In genomic region chr12:32312049-32312670, GRCh38 we compare ENCODE assay signal across 8 cellular contexts.
DNase-seq lines count a peak whose midpoint lies in the region; ATAC-seq and TF ChIP-seq lines count a peak whose summit lies in the region.

No MANE protein-coding gene starts in this region.

- H3K9me3 ChIP-seq in CD4-positive, alpha-beta memory T cell (ENCODE audit: control insufficient read depth in 1 of 2, low read length in 2 of 2): no peaks in the 10 kb centered on the region
- no peaks in the 10 kb centered on the region for H3K9me3 ChIP-seq in body of pancreas
- H3K9me3 ChIP-seq in uterus: no peaks in the 10 kb centered on the region

- ATAC-seq in body of pancreas: peak; percentile 42
- ATAC-seq in GM21786 (IDR thresholded peaks at IDR 0.05; ENCODE audit: unreplicated experiment): no peak
- ATAC-seq in GM18867 (IDR thresholded peaks at IDR 0.05; ENCODE audit: unreplicated experiment): no peak

- TF ChIP-seq CTCF in HFF-Myc (IDR thresholded peaks at IDR 0.05; ENCODE audit: low read depth, low read length, missing control alignments) (peak; percentile 45), body of pancreas (IDR thresholded peaks at IDR 0.05) (peak; percentile 19 to 69 (median 57)), uterus (IDR thresholded peaks at IDR 0.05) (peak; percentile 59 to 64 (median 62))

- H3K36me3 Mint-ChIP-seq in CD4-positive, alpha-beta memory T cell: peaks cover 0 to 2% of the 10 kb centered on the region in 2 donors

- H3K27me3 Mint-ChIP-seq in CD4-positive, alpha-beta memory T cell: no peaks in the 10 kb centered on the region

- WGBS in body of pancreas, 2 donors: 79 to 91% methylated on average over 2 of the region's 2 CpGs

- peak in 4 of 5 donors; percentile 31 to 52 (median 38) for DNase-seq in CD4-positive, alpha-beta memory T cell
- DNase-seq in HFF-Myc (ENCODE audit: extremely low read depth, low read depth): peak; percentile 41
- DNase-seq in NCI-H524 treated with DMSO at 0.1 percent for 48 hours (lab: John Stamatoyannopoulos, UW): peak; percentile 13
- DNase-seq in body of pancreas: peak in 1 of 4 donors; percentile 3
- DNase-seq in kidney tubule cell (ENCODE audit: low spot score): peak; percentile 78
- DNase-seq in uterus: no peak

- H3K27ac ChIP-seq in CD4-positive, alpha-beta memory T cell (ENCODE audit: low read depth, low read length): no peak overlapping the region
- H3K27ac ChIP-seq in body of pancreas (no peak overlapping the region), uterus (peak overlapping the region; percentile 5 to 61)

- no peaks in the 10 kb centered on the region for H3K36me3 ChIP-seq in CD4-positive, alpha-beta memory T cell (ENCODE audit: insufficient read depth, low read length)
- no peaks in the 10 kb centered on the region for H3K36me3 ChIP-seq in body of pancreas (replicated peaks in 1 of 2; ENCODE audit: insufficient read depth in 1 of 2, low read depth in 2 of 2)
- H3K36me3 ChIP-seq in uterus: no peaks in the 10 kb centered on the region

- H3K4me3 Mint-ChIP-seq in CD4-positive, alpha-beta memory T cell: peak overlapping the region in 2 of 8 donors; percentile 14 to 65

- no peaks in the 10 kb centered on the region for H3K4me1 ChIP-seq in CD4-positive, alpha-beta memory T cell (ENCODE audit: insufficient read depth, low read length)
- H3K4me1 ChIP-seq in body of pancreas (peaks cover 21% of the 10 kb centered on the region), uterus (no peaks in the 10 kb centered on the region)

- no peak for TF ChIP-seq POLR2A in body of pancreas (IDR thresholded peaks at IDR 0.05)
- no peak for TF ChIP-seq POLR2A in uterus (IDR thresholded peaks at IDR 0.05)

- no peaks in the 10 kb centered on the region for H3K27me3 ChIP-seq in CD4-positive, alpha-beta memory T cell (ENCODE audit: insufficient read depth, low read length)
- H3K27me3 ChIP-seq in body of pancreas: no peaks in the 10 kb centered on the region
- H3K27me3 ChIP-seq in uterus: no peaks in the 10 kb centered on the region

- peaks cover 3 to 9% (median 4%) of the 10 kb centered on the region in 4 donors for H3K4me1 Mint-ChIP-seq in CD4-positive, alpha-beta memory T cell

- CTCF ChIA-PET in CD4-positive, alpha-beta memory T cell (lab: Charles Lee; ENCODE audit: partially characterized antibody): interaction anchor here (0.6 to 6.6 kb wide), 27 partner anchors 9 to 909 kb away, joined by 3 to 121 read pairs (median 4); no protein-coding TSS in a partner anchor

- intact Hi-C loops in CD4-positive, alpha-beta memory T cell (cut with micrococcal nuclease): loop anchor here (1.0 to 5.0 kb wide), 5 partner anchors 251 to 909 kb away; partner anchors contain the start of gene RESF1
- intact Hi-C loops in body of pancreas (cut with DNase I): no loop called here
- intact Hi-C loops in uterus (cut with DNase I; ENCODE audit: low total_unique reads): no loop called here

- peaks cover 0 to 3% (median 0%) of the 10 kb centered on the region in 8 donors for H3K9me3 Mint-ChIP-seq in CD4-positive, alpha-beta memory T cell

- H3K27ac Mint-ChIP-seq in CD4-positive, alpha-beta memory T cell: peak overlapping the region in 1 of 7 donors; percentile 87

- no peak overlapping the region for H3K4me3 ChIP-seq in CD4-positive, alpha-beta memory T cell (ENCODE audit: low read length in 2 of 2)
- H3K4me3 ChIP-seq in HFF-Myc (replicated peaks; ENCODE audit: low read depth, low read length) (no peak overlapping the region), body of pancreas (no peak overlapping the region), uterus (no peak overlapping the region)

- POLR2A ChIA-PET in CD4-positive, alpha-beta memory T cell (lab: Charles Lee; ENCODE audit: partially characterized antibody): interaction anchor here (1.0 to 1.1 kb wide), 3 partner anchors 630 to 986 kb away, joined by 3 to 9 read pairs (median 3); partner anchors contain the start of gene SINHCAF

Comparison
In these comparisons a context has a peak if more than half of its experiments do, and no peak if none do; other contexts are left out.
1. DNase-seq: peak in CD4-positive, alpha-beta memory T cell (4 of 5), HFF-Myc (single experiment), NCI-H524 treated with DMSO at 0.1 percent for 48 hours (single experiment) and kidney tubule cell (single experiment); none in uterus (0 of 2).
2. H3K27ac ChIP-seq: peak in uterus (2 of 2); none in CD4-positive, alpha-beta memory T cell (single experiment) and body of pancreas (0 of 4).
3. Peak in every context shown above with its lines, with median percentiles within 50 percentile points of each other: CTCF ChIP-seq.